ENCODE assay signal across 31 cellular contexts in the genomic region with DNA sequence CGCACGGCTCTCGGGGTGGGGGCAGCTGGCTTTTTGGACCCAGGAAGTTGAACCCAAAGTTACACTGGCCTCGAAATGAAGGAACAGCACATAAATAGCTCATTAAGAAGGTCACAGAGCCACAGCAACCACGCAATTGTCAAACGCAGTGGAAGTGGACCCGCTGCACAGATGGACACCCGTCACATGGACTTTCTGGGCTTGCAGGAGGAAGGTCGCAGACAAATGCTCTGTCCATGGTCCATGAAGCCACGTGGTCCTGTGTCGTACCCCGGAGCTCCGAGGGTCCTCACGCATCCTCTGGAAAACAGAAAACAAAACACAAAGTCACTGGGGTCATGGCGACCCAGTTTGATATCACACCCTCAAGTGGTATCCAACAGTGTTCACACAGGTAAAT.
"Had no signal": no experiment of that assay in that cellular context is flagged by ENCODE, and none has a peak within 500 bp of the region (broad histone marks: within the 10 kb centered on the region; RNA-seq: fewer than 3 reads in every experiment).

No MANE protein-coding gene starts in this region.

- DNase-seq: activated CD4-positive, alpha-beta memory T cell treated with anti-CD3 and anti-CD28 coated beads for 36 hours; activated CD4-positive, alpha-beta T cell treated with anti-CD3 and anti-CD28 coated beads for 36 hours; activated CD4-positive, alpha-beta T cell treated with anti-CD3 and anti-CD28 coated beads, Interleukin-2, amount 10 ng/mL, durations not matched to agents 24 days and 14 days; activated CD4-positive, CD25-positive, alpha-beta regulatory T cell; activated CD4-positive, CD25-positive, alpha-beta regulatory T cell treated with anti-CD3 and anti-CD28 coated beads, Interleukin-2, amount 50 U/mL, for 72 hours; activated CD8-positive, alpha-beta memory T cell treated with anti-CD3 and anti-CD28 coated beads, Interleukin-2, amount 10 ng/mL, durations not matched to agents 7 days and 5 days; activated CD8-positive, alpha-beta memory T cell treated with anti-CD3 and anti-CD28 coated beads, Interleukin-2, amount 50 U/mL, for 4 hours; activated CD8-positive, alpha-beta T cell treated with anti-CD3 and anti-CD28 coated beads, Interleukin-2, amount 10 ng/mL, durations not matched to agents 7 days and 5 days; activated gamma-delta T cell; activated naive CD4-positive, alpha-beta T cell; activated naive CD4-positive, alpha-beta T cell treated with anti-CD3 and anti-CD28 coated beads, Interleukin-2, amount 10 ng/mL, durations not matched to agents 7 days and 5 days; activated naive CD8-positive, alpha-beta T cell treated with anti-CD3 and anti-CD28 coated beads, Interleukin-2, amount 10 ng/mL, durations not matched to agents 7 days and 5 days; activated T-cell treated with anti-CD3 and anti-CD28 coated beads, Interleukin-2, amount 50 U/mL, for 24 hours; activated T-cell treated with anti-CD3 and anti-CD28 coated beads, Interleukin-2, amount 50 U/mL, for 72 hours; central memory CD4-positive, alpha-beta T cell; cerebellar nuclear complex; dermis blood vessel endothelial cell; effector CD4-positive, alpha-beta T cell; effector memory CD8-positive, alpha-beta T cell; erythroblast; foreskin keratinocyte; gastrocnemius medialis; glutamatergic neuron; heart left ventricle; T-helper 2 cell had no signal

- ATAC-seq: activated CD4-positive, alpha-beta T cell treated with anti-CD3 and anti-CD28 coated beads for 36 hours; activated CD8-positive, alpha-beta memory T cell treated with anti-CD3 and anti-CD28 coated beads, Interleukin-2, amount 10 ng/mL, durations not matched to agents 7 days and 5 days; activated CD8-positive, alpha-beta T cell treated with anti-CD3 and anti-CD28 coated beads, Interleukin-2, amount 10 ng/mL, durations not matched to agents 7 days and 5 days; activated naive CD4-positive, alpha-beta T cell treated with anti-CD3 and anti-CD28 coated beads, Interleukin-2, amount 50 U/mL, for 72 hours; activated T-cell treated with anti-CD3 and anti-CD28 coated beads, Interleukin-2, amount 50 U/mL, for 72 hours; effector memory CD8-positive, alpha-beta T cell; foreskin keratinocyte; gastrocnemius medialis; heart left ventricle had no signal

- H3K4me1 ChIP-seq: ascending aorta, breast epithelium, esophagus muscularis mucosa, foreskin keratinocyte, gastrocnemius medialis, heart left ventricle had no signal

- H3K9me3 ChIP-seq: ascending aorta, breast epithelium, esophagus muscularis mucosa, gastrocnemius medialis, heart left ventricle had no signal

- H3K36me3 ChIP-seq: ascending aorta, breast epithelium, cardiac muscle cell, esophagus muscularis mucosa, gastrocnemius medialis, heart left ventricle had no signal

- H3K4me3 ChIP-seq: ascending aorta, breast epithelium, cardiac muscle cell, coronary artery, esophagus muscularis mucosa, gastrocnemius medialis, heart left ventricle had no signal

- H3K27ac ChIP-seq: ascending aorta, breast epithelium, cardiac muscle cell, coronary artery, esophagus muscularis mucosa, foreskin keratinocyte, gastrocnemius medialis, heart left ventricle had no signal

- H3K27me3 ChIP-seq: ascending aorta, cardiac muscle cell, foreskin keratinocyte, gastrocnemius medialis, heart left ventricle had no signal
